ENCODE assay signal across 10 cellular contexts in genomic region chr2:181106229-181106628, GRCh38.
DNase-seq lines count a peak whose midpoint lies in the region; ATAC-seq, FAIRE-seq and TF ChIP-seq lines count a peak whose summit lies in the region.
"Had no signal": no experiment of that assay in that cellular context is flagged by ENCODE, and none has a peak within 500 bp of the region (broad histone marks: within the 10 kb centered on the region; RNA-seq: fewer than 3 reads in every experiment).

No MANE protein-coding gene starts in this region.

- peak overlapping the region; percentile 18; the same call in 1 of the 2 replicates for H3K4me2 ChIP-seq in SK-N-SH

- TF ChIP-seq POLR2A in GM12892 (IDR thresholded peaks at IDR 0.05; ENCODE audit: low read depth, low read length), result no peak

- peaks cover 3% of the 10 kb centered on the region for H3F3A ChIP-seq in SK-N-SH (replicated peaks; ENCODE audit: insufficient read depth)

- TF ChIP-seq CTCF in SK-N-SH (IDR thresholded peaks at IDR 0.05) (no peak), foreskin fibroblast (IDR thresholded peaks at IDR 0.05; ENCODE audit: low read depth, low read length) (no peak)

- no peak overlapping the region for H2AFZ ChIP-seq in SK-N-SH (ENCODE audit: low read depth)

- H3K9me3 ChIP-seq in SK-N-SH, result no peaks in the 10 kb centered on the region

- no peaks in the 10 kb centered on the region for H4K20me1 ChIP-seq in SK-N-SH (ENCODE audit: insufficient read depth)

- TF ChIP-seq RAD21 in SK-N-SH (IDR thresholded peaks at IDR 0.05; ENCODE audit: low read length), result peak; percentile 34

- no peaks in the 10 kb centered on the region for H3K27me3 ChIP-seq in SK-N-SH (ENCODE audit: insufficient read depth)

- TF ChIP-seq EP300 in SK-N-SH (IDR thresholded peaks at IDR 0.05; ENCODE audit: borderline replicate concordance in 1 of 2, low read depth in 1 of 2, low read length in 1 of 2), result peak in 1 of 2 experiments; percentile 89; a peak in 2 of 4 replicates

- WGBS in SK-N-SH (ENCODE audit: low lambda C conversion rate), result 43% methylated on average over 2 of the region's 2 CpGs

- POLR2A ChIA-PET in SK-N-SH (lab: Yijun Ruan, JAX), result no interaction called here

- ATAC-seq in GM21576 (IDR thresholded peaks at IDR 0.05; ENCODE audit: unreplicated experiment), result no peak
- ATAC-seq in GM18870 (IDR thresholded peaks at IDR 0.05; ENCODE audit: unreplicated experiment), result no peak

- peak; percentile 9 for DNase-seq in NCI-H1092 treated with DMSO at 0.1 percent for 48 hours (lab: John Stamatoyannopoulos, UW)
- DNase-seq in NCI-H1092 (lab: John Stamatoyannopoulos, UW), result no peak
- no peak for DNase-seq in GM12892 (ENCODE audit: insufficient read length)
- peak; percentile 57 for DNase-seq in SK-N-SH
- DNase-seq in foreskin fibroblast, result peak; percentile 47 to 73
- DNase-seq in frontal cortex (ENCODE audit: low spot score in 2 of 2), result no peak
- DNase-seq: 8988T; effector CD8-positive, alpha-beta T cell had no signal

- H3K9me2 ChIP-seq in SK-N-SH, result no peaks in the 10 kb centered on the region

- no peaks in the 10 kb centered on the region for H3K36me3 ChIP-seq in SK-N-SH (replicated peaks in 1 of 2; ENCODE audit: control insufficient read depth in 1 of 2, insufficient read depth in 2 of 2, low read length in 1 of 2)

- H3K9ac ChIP-seq in SK-N-SH, result no peak overlapping the region

- H3K27ac ChIP-seq in SK-N-SH (ENCODE audit: low read depth in 2 of 2, low read length in 1 of 2), result peak overlapping the region; percentile 58 to 91

- CTCF ChIA-PET in SK-N-SH (lab: Yijun Ruan, JAX), result interaction anchor here (1.3 to 4.0 kb wide), 7 partner anchors 125 to 609 kb away, joined by 3 to 65 read pairs (median 24); partner anchors contain the start of gene ITGA4

- FAIRE-seq in GM12892 (lab: Jason Lieb, UNC) (peak; percentile 74), frontal cortex (lab: Jason Lieb, UNC) (no peak)

- H3K4me3 ChIP-seq in SK-N-SH (ENCODE audit: low read depth in 2 of 2, low read length in 1 of 2) (no peak overlapping the region), foreskin fibroblast (ENCODE audit: low read depth in 1 of 2, low read length in 2 of 2) (no peak overlapping the region)

- peaks cover 16 to 19% of the 10 kb centered on the region in 2 experiments; a peak in 3 of 4 replicates for H3K4me1 ChIP-seq in SK-N-SH (ENCODE audit: control insufficient read depth in 1 of 2, insufficient read depth in 2 of 2, low read depth in 1 of 2, low read length in 1 of 2)

- H3K79me2 ChIP-seq in SK-N-SH (ENCODE audit: insufficient read depth), result no peaks in the 10 kb centered on the region

TF ChIP-seq in SK-N-SH, 30 proteins besides CTCF, POLR2A, EP300 and RAD21:
- no peak for TF ChIP-seq MEF2A (IDR thresholded peaks at IDR 0.05; ENCODE audit: borderline replicate concordance, low read depth)
- TF ChIP-seq TAF1 (IDR thresholded peaks at IDR 0.05; ENCODE audit: borderline replicate concordance, low read depth, low read length), result no peak
- TF ChIP-seq SIN3A (IDR thresholded peaks at IDR 0.05; ENCODE audit: borderline replicate concordance, low read depth, low read length), result no peak
- TF ChIP-seq TEAD4 (IDR thresholded peaks at IDR 0.05; ENCODE audit: borderline replicate concordance, insufficient read depth), result no peak
- no peak for TF ChIP-seq REST (IDR thresholded peaks at IDR 0.05; ENCODE audit: low read depth, low read length)
- TF ChIP-seq GATA2 (CRISPR knock-in tag; IDR thresholded peaks at IDR 0.05), result peak; percentile 73
- TF ChIP-seq MAX (IDR thresholded peaks at IDR 0.05; ENCODE audit: low read depth), result peak; percentile 65; the same call in 1 of the 2 replicates
- TF ChIP-seq PBX3 (IDR thresholded peaks at IDR 0.05), result peak; percentile 41; the same call in 1 of the 2 replicates
- TF ChIP-seq NFIC (IDR thresholded peaks at IDR 0.05; ENCODE audit: borderline replicate concordance), result no peak
- no peak for TF ChIP-seq NRF1 (IDR thresholded peaks at IDR 0.05; ENCODE audit: low read depth, low read length)
- no peak for TF ChIP-seq ZBTB33 (IDR thresholded peaks at IDR 0.05; ENCODE audit: borderline replicate concordance, low read depth)
- peak; percentile 98 for TF ChIP-seq RCOR1 (IDR thresholded peaks at IDR 0.05; ENCODE audit: low read length)
- TF ChIP-seq JUND (IDR thresholded peaks at IDR 0.05), result no peak
- no peak for TF ChIP-seq YY1 (IDR thresholded peaks at IDR 0.05; ENCODE audit: low read depth)
- TF ChIP-seq SMC3 (IDR thresholded peaks at IDR 0.05; ENCODE audit: low read depth, low read length), result no peak; the same call in 1 of the 2 replicates
- no peak for TF ChIP-seq POLR2AphosphoS5 (IDR thresholded peaks at IDR 0.05; ENCODE audit: low read depth, low read length)
- TF ChIP-seq FOXJ3 (CRISPR knock-in tag; IDR thresholded peaks at IDR 0.05), result peak; percentile 71; the same call in 1 of the 2 replicates
- TF ChIP-seq EZH2phosphoT487 (IDR thresholded peaks at IDR 0.05; ENCODE audit: borderline replicate concordance, low read depth), result no peak
- peak; percentile 68 for TF ChIP-seq TCF12 (IDR thresholded peaks at IDR 0.05)
- no peak for TF ChIP-seq IRF3 (IDR thresholded peaks at IDR 0.05; ENCODE audit: low read depth, low read length)
- TF ChIP-seq CHD2 (IDR thresholded peaks at IDR 0.05; ENCODE audit: low read length, partially characterized antibody), result peak; percentile 80
- TF ChIP-seq MXI1 (IDR thresholded peaks at IDR 0.05; ENCODE audit: low read depth, low read length), result peak; percentile 81; the same call in 1 of the 2 replicates

Comparison
In these comparisons a context has a peak if more than half of its experiments do, and no peak if none do; other contexts are left out.
1. DNase-seq: peak in NCI-H1092 treated with DMSO at 0.1 percent for 48 hours (single experiment), SK-N-SH (single experiment) and foreskin fibroblast (2 of 2); none in NCI-H1092 (single experiment), GM12892 (single experiment) and frontal cortex (0 of 2).